Comparison of ENCODE assay signal across 1 cellular context in genomic region chr2:43133336-43133707, GRCh38.
TF ChIP-seq lines count a peak whose summit lies in the region.

No MANE protein-coding gene starts in this region.

TF ChIP-seq in GM23338, 12 proteins besides CTCF, POLR2A, EP300 and RAD21 (continued from another document):
- TF ChIP-seq ZNF462 (CRISPR knock-in tag; IDR thresholded peaks at IDR 0.05) (no peak), EZH2 (IDR thresholded peaks at IDR 0.05; ENCODE audit: low read depth, unreplicated experiment) (no peak), STAT1 (IDR thresholded peaks at IDR 0.05; ENCODE audit: unreplicated experiment) (no peak), NANOG (IDR thresholded peaks at IDR 0.05; ENCODE audit: borderline replicate concordance) (no peak), JUNB (IDR thresholded peaks at IDR 0.05; ENCODE audit: unreplicated experiment) (no peak), ZNF331 (CRISPR knock-in tag; IDR thresholded peaks at IDR 0.05; ENCODE audit: low read depth) (no peak)
